Comparison of ENCODE assay signal across 13 cellular contexts in the genomic region with DNA sequence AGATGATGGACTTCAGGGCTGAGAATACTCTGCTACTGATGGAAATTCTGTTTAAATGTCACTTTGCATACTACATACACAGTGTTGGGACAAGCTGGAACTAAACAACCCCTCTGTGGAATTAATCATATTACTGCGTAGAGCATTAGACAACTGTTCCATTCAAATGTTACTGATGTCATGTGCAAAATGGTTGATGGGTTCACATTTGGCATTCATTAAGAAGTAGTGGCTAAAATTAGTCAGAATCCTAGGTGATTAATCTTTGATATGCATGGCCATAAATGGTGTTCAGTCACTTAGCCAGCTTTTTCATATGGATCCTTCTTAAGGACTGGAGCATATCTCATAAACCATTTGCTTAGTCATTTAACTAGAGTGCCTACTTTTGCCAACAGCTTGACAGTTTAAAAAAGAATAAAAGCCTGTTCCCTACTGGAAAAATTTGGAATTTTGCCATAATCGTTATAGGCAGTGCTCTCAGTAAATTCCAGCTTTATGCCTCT.
A peak's percentile ranks its signal among the peaks of the same experiment; 100 is the strongest.
DNase-seq lines count a peak whose midpoint lies in the region; ATAC-seq, FAIRE-seq and TF ChIP-seq lines count a peak whose summit lies in the region.
"Had no signal": no experiment of that assay in that cellular context is flagged by ENCODE, and none has a peak within 500 bp of the region (broad histone marks: within the 10 kb centered on the region; RNA-seq: fewer than 3 reads in every experiment).

No MANE protein-coding gene starts in this region.

- H3K4me3 Mint-ChIP-seq in astrocyte (ENCODE audit: unreplicated experiment), result no peak overlapping the region
- H3K4me3 Mint-ChIP-seq: CD4-positive, alpha-beta memory T cell; GM23338 had no signal

- no peaks in the 10 kb centered on the region for H3K9me1 ChIP-seq in keratinocyte (ENCODE audit: control insufficient read depth, extremely low read depth, insufficient read depth, low read length)

- H3K9me3 Mint-ChIP-seq in astrocyte (ENCODE audit: unreplicated experiment), result no peaks in the 10 kb centered on the region
- H3K9me3 Mint-ChIP-seq: CD4-positive, alpha-beta memory T cell had no signal

- H3K4me1 ChIP-seq in astrocyte (ENCODE audit: insufficient read depth, low read length), result peaks cover 14% of the 10 kb centered on the region
- peaks cover 3% of the 10 kb centered on the region for H3K4me1 ChIP-seq in keratinocyte (ENCODE audit: control insufficient read depth, extremely low read depth, insufficient read depth, low read length)
- H3K4me1 ChIP-seq in tibial artery, result peaks cover 0 to 19% (median 5%) of the 10 kb centered on the region in 4 donors
- H3K4me1 ChIP-seq in ovary (ENCODE audit: insufficient read depth), result peaks cover 4% of the 10 kb centered on the region

- no peak for TF ChIP-seq POLR2A in ovary (IDR thresholded peaks at IDR 0.05)

- H2AFZ ChIP-seq in astrocyte (ENCODE audit: low read depth, low read length), result no peak overlapping the region
- no peak overlapping the region for H2AFZ ChIP-seq in keratinocyte (ENCODE audit: control insufficient read depth, low read length)
- H2AFZ ChIP-seq: GM23338 had no signal

- DNase-seq in COLO829 (ENCODE audit: low spot score) (peak; percentile 92), NCI-H1092 treated with DMSO at 0.1 percent for 48 hours (lab: John Stamatoyannopoulos, UW) (peak; percentile 84), astrocyte (ENCODE audit: low read depth) (peak; percentile 99), keratinocyte (ENCODE audit: low read depth, low spot score) (peak; percentile 42), tibial artery (no peak), ovary (no peak), GOT3 (lab: John Stamatoyannopoulos, UW) (no peak)
- DNase-seq: activated T-cell treated with anti-CD3 and anti-CD28 coated beads, Interleukin-2, amount 50 U/mL, for 1 hour; CD4-positive, alpha-beta memory T cell had no signal

- TF ChIP-seq CTCF in astrocyte (IDR thresholded peaks at IDR 0.05; ENCODE audit: insufficient read depth, low read depth, low read length) (no peak), keratinocyte (optimal IDR thresholded peaks at IDR 0.05 in 1 of 3, IDR thresholded peaks at IDR 0.05 in 1 of 3, conservative IDR thresholded peaks at IDR 0.05 in 1 of 3; ENCODE audit: extremely low read depth in 1 of 3, insufficient read depth in 2 of 3, low read length in 3 of 3) (no peak), tibial artery (IDR thresholded peaks at IDR 0.05) (no peak), ovary (IDR thresholded peaks at IDR 0.05) (no peak)

- TF ChIP-seq EP300 in ovary (IDR thresholded peaks at IDR 0.05), result no peak

- no peak overlapping the region for H3K27ac Mint-ChIP-seq in astrocyte (ENCODE audit: unreplicated experiment)
- H3K27ac Mint-ChIP-seq: CD4-positive, alpha-beta memory T cell; GM23338 had no signal

- H3K4me3 ChIP-seq in astrocyte (ENCODE audit: insufficient read depth, low read depth, low read length) (no peak overlapping the region), keratinocyte (ENCODE audit: control insufficient read depth in 2 of 3, extremely low read depth in 1 of 3, insufficient read depth in 2 of 3, low read depth in 1 of 3, low read length in 3 of 3) (no peak overlapping the region), tibial artery (no peak overlapping the region), ovary (no peak overlapping the region)
- H3K4me3 ChIP-seq: GM23338 had no signal

- dilution Hi-C loops in keratinocyte (cut with MboI; ENCODE audit: extremely low pct_ligation_motif_present, low sequenced_read_pairs), result no loop called here

- H3K36me3 ChIP-seq in astrocyte (ENCODE audit: insufficient read depth, low read length) (no peaks in the 10 kb centered on the region), keratinocyte (ENCODE audit: control insufficient read depth in 2 of 2, extremely low read depth in 1 of 2, insufficient read depth in 2 of 2, low read length in 2 of 2) (no peaks in the 10 kb centered on the region), tibial artery (no peaks in the 10 kb centered on the region), ovary (no peaks in the 10 kb centered on the region)

- H3K79me2 ChIP-seq in astrocyte (ENCODE audit: insufficient read depth, low read length) (no peaks in the 10 kb centered on the region), keratinocyte (ENCODE audit: control insufficient read depth, insufficient read depth, low read length) (no peaks in the 10 kb centered on the region)

- H3K4me1 Mint-ChIP-seq in astrocyte (ENCODE audit: low read depth, unreplicated experiment), result peaks cover 2% of the 10 kb centered on the region
- H3K4me1 Mint-ChIP-seq: CD4-positive, alpha-beta memory T cell; GM23338 had no signal

- no peaks in the 10 kb centered on the region for H3K27me3 Mint-ChIP-seq in astrocyte (ENCODE audit: low read depth, unreplicated experiment)

- no peak overlapping the region for H3K9ac ChIP-seq in astrocyte (ENCODE audit: low read length)
- no peak overlapping the region for H3K9ac ChIP-seq in keratinocyte (ENCODE audit: control insufficient read depth, extremely low read depth, insufficient read depth, low read length)

- H4K20me1 ChIP-seq in astrocyte (ENCODE audit: insufficient read depth, low read length) (no peaks in the 10 kb centered on the region), keratinocyte (ENCODE audit: control insufficient read depth, extremely low read depth, insufficient read depth, low read length) (no peaks in the 10 kb centered on the region)

- no peaks in the 10 kb centered on the region for H3K27me3 ChIP-seq in astrocyte (ENCODE audit: insufficient read depth, low read length)
- no peaks in the 10 kb centered on the region for H3K27me3 ChIP-seq in keratinocyte (ENCODE audit: control insufficient read depth, extremely low read depth, insufficient read depth, low read length)
- no peaks in the 10 kb centered on the region for H3K27me3 ChIP-seq in tibial artery
- no peaks in the 10 kb centered on the region for H3K27me3 ChIP-seq in ovary

- H3K4me2 ChIP-seq in astrocyte (ENCODE audit: low read length) (peak overlapping the region; percentile 32), keratinocyte (ENCODE audit: control insufficient read depth, extremely low read depth, insufficient read depth, low read depth, low read length) (no peak overlapping the region)
- H3K4me2 ChIP-seq: GM23338 had no signal

- ATAC-seq in GM21515 (IDR thresholded peaks at IDR 0.05; ENCODE audit: unreplicated experiment), result no peak
- ATAC-seq: GM23338 had no signal

- peak; percentile 94 for FAIRE-seq in astrocyte (lab: Jason Lieb, UNC)
- no peak for FAIRE-seq in keratinocyte (lab: Jason Lieb, UNC)
- FAIRE-seq: colon, GM18507 had no signal

- no peaks in the 10 kb centered on the region for H3K9me3 ChIP-seq in astrocyte (ENCODE audit: insufficient read depth, low read depth, low read length)
- no peaks in the 10 kb centered on the region for H3K9me3 ChIP-seq in keratinocyte (ENCODE audit: control insufficient read depth, low read depth, low read length)
- H3K9me3 ChIP-seq in tibial artery, result no peaks in the 10 kb centered on the region
- no peaks in the 10 kb centered on the region for H3K9me3 ChIP-seq in ovary

- H3K27ac ChIP-seq in astrocyte (ENCODE audit: low read depth, low read length), result peak overlapping the region; percentile 44
- no peak overlapping the region for H3K27ac ChIP-seq in keratinocyte (ENCODE audit: control insufficient read depth, insufficient read depth, low read length)
- H3K27ac ChIP-seq in tibial artery, result no peak overlapping the region
- H3K27ac ChIP-seq in ovary, result no peak overlapping the region

- peaks cover 3% of the 10 kb centered on the region for H3K36me3 Mint-ChIP-seq in astrocyte (ENCODE audit: low read depth, unreplicated experiment)
- H3K36me3 Mint-ChIP-seq: CD4-positive, alpha-beta memory T cell had no signal

- WGBS in ovary, 3 donors, result 36 to 52% (median 41%) methylated on average over 2 of the region's 2 CpGs

- intact Hi-C loops in tibial artery (cut with DNase I; ENCODE audit: low total_unique reads), result no loop called here
- intact Hi-C loops in ovary (cut with DNase I), result no loop called here

Comparison
In these comparisons a context has a peak if more than half of its experiments do, and no peak if none do; other contexts are left out.
1. DNase-seq: peak in COLO829 (single experiment), NCI-H1092 treated with DMSO at 0.1 percent for 48 hours (single experiment), astrocyte (single experiment) and keratinocyte (single experiment); none in tibial artery (0 of 2), ovary (0 of 5) and GOT3 (single experiment).